ENCODE assay signal across 1 cellular context in the genomic region with DNA sequence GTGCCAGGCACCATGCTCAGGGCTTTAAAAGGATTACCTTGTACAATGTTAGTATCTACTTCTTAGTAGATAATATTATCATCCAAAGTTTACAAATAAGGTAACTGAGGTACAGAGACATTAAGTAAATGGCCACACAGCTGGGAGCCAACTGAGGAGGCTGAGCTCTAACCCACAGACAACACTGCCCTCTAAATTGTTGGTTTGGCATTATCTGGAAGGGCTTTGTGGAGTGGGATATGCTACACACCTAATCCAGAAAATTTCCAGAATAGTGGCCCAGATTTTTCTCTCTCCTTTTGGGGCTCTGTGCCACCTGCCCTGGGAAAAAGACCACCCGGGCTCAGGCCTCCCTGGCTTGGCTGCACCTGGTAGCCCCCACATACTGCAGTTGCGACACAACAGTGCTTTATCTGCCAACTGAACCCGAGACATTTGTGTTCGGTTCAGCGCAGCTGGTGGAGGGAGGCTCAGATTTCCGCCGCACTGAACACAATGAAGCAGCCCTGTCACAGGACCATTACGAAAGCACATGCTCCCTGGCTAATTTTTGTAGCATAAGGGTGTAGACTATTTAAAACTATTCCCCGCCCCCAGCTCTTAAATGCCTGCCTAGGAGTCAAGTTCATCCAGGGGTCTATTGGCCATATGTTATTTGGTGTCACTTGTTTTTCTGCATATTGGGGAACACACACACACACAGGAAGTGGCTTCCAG.
TF ChIP-seq lines count a peak whose summit lies in the region.

No MANE protein-coding gene starts in this region.

TF ChIP-seq in IMR-90, 13 proteins besides CTCF, POLR2A, EP300 and RAD21 (continued from another document):
- no peak for TF ChIP-seq SMC3 (IDR thresholded peaks at IDR 0.05; ENCODE audit: low read depth, low read length)
